ENCODE assay signal across 8 cellular contexts in the genomic region with DNA sequence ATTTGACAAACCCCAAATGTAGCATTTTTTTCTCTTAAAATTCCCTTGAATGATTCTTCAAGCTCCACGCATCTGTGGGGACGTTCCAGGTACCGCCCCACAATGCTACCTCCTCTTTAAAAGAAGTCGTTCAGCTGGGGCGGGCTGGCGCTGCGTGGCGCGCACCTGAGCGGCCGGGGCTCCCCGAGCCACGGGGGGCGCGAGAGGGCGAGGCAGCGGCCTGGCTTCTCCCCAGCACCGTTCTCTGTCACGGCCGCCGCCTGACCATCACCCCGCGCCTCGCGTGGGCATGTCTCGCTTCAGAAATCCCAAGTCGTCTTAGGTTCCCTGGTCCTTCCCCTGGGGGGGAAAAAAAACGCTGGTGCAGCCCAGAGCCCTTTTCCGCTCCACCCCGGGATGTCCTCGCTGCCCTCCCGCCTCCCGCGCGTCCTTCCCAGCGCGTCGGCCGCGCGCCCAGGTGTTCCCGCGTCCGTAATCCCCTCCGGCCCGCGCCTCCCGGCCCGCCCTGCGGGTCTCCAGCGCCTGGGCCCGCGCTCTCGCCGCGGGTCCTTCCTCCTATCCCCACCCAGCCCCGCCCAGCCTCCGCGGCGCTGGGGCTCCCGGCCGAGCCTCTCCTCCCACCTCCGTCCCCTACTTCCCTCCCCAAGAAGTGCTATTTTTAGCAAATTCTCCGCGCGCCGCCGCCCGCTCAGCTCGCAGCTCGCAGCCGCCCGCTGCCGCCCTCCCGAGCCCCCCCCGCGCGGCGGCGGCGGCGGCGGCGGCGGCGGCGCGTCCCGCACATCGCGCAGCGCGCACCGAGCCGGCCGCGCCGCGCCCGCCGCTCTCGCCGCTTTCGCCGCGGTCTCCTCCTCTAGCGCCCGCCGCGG. TPM values are rescaled to one million over a fixed set of nuclear protein-coding genes. Genes with fewer than 3 reads are reported as not detected.
DNase-seq lines count a peak whose midpoint lies in the region; ATAC-seq and TF ChIP-seq lines count a peak whose summit lies in the region.

No MANE protein-coding gene starts in this region.

- peak; percentile 70 for DNase-seq in DMS153 (lab: John Stamatoyannopoulos, UW)
- no peak for DNase-seq in HFF-Myc (ENCODE audit: extremely low read depth, low read depth)
- DNase-seq in T-cell: no peak
- peak; percentile 2 for DNase-seq in fibroblast of gingiva (ENCODE audit: low read depth)
- DNase-seq in naive B cell: peak; percentile 17
- DNase-seq in OCI-M1 (lab: John Stamatoyannopoulos, UW): no peak
- DNase-seq in NCI-H446 treated with DMSO at 0.1 percent for 48 hours (lab: John Stamatoyannopoulos, UW): no peak

- H3K9me3 Mint-ChIP-seq in T-cell (peaks cover 6 to 7% (median 7%) of the 10 kb centered on the region in 3 donors), naive B cell (peaks cover 2 to 20% (median 11%) of the 10 kb centered on the region in 7 donors)

- H3K4me3 Mint-ChIP-seq in T-cell (peak overlapping the region; percentile 41 to 63 (median 48)), naive B cell (peak overlapping the region; percentile 79 to 89 (median 84))

- H3K4me1 Mint-ChIP-seq in T-cell (peaks cover 0 to 7% (median 4%) of the 10 kb centered on the region in 3 donors), naive B cell (peaks cover 13 to 17% (median 14%) of the 10 kb centered on the region in 3 donors)

- H3K36me3 Mint-ChIP-seq in T-cell (peaks cover 2% of the 10 kb centered on the region), naive B cell (peaks cover 6 to 11% of the 10 kb centered on the region in 2 donors)

- no peak for ATAC-seq in T-cell (replicated peaks in 1 of 4)
- ATAC-seq in naive B cell (ENCODE audit: low read depth in 2 of 2): peak; percentile 82
- no peak for ATAC-seq in HG03571 (IDR thresholded peaks at IDR 0.05; ENCODE audit: unreplicated experiment)

- peak overlapping the region; percentile 43 for H3K4me3 ChIP-seq in HFF-Myc (replicated peaks; ENCODE audit: low read depth, low read length)

- no peak overlapping the region for H3K27ac Mint-ChIP-seq in T-cell
- H3K27ac Mint-ChIP-seq in naive B cell: no peak overlapping the region

- CTCF ChIA-PET in T-cell (lab: Charles Lee): no interaction called here

- TF ChIP-seq CTCF in HFF-Myc (IDR thresholded peaks at IDR 0.05; ENCODE audit: low read depth, low read length, missing control alignments): no peak

- POLR2A ChIA-PET in T-cell (lab: Charles Lee): no interaction called here

- peaks cover 33 to 39% of the 10 kb centered on the region in 2 donors for H3K27me3 Mint-ChIP-seq in T-cell
- H3K27me3 Mint-ChIP-seq in naive B cell: peaks cover 41 to 62% (median 47%) of the 10 kb centered on the region in 3 donors

RNA-seq across cellular contexts. Expression of a gene that starts 58.8 kb away (rescaled TPM):
- not detected for total RNA-seq in T-cell
- not detected for polyA plus RNA-seq in naive B cell (ENCODE audit: low read depth in 6 of 6)

Comparison
In these comparisons a context has a peak if more than half of its experiments do, and no peak if none do; other contexts are left out.
1. DNase-seq: peak in DMS153 (single experiment), fibroblast of gingiva (single experiment) and naive B cell (single experiment); none in HFF-Myc (single experiment), T-cell (0 of 34), OCI-M1 (single experiment) and NCI-H446 treated with DMSO at 0.1 percent for 48 hours (single experiment).
2. ATAC-seq: peak in naive B cell (2 of 2); none in T-cell (0 of 4) and HG03571 (single experiment).